8 cellular contexts compared by ENCODE assay signal in genomic region chr4:52861171-52861873, GRCh38. TPM values are rescaled to one million over a fixed set of nuclear protein-coding genes. Genes with fewer than 3 reads are reported as not detected.
DNase-seq lines count a peak whose midpoint lies in the region; ATAC-seq, FAIRE-seq and TF ChIP-seq lines count a peak whose summit lies in the region.

No MANE protein-coding gene starts in this region.

- 75% methylated on average over 26 of the region's 27 CpGs for WGBS in GM12878 (ENCODE audit: insufficient coverage, insufficient replicate concordance, low lambda C conversion rate, missing lambda C conversion rate)
- WGBS in lower leg skin, 2 donors, result 37 to 38% methylated on average over 26 to 27 of the region's 27 CpGs
- 14 to 63% methylated on average over 10 to 27 of the region's 27 CpGs for WGBS in transverse colon (ENCODE audit: low coverage in 1 of 2), 2 donors

- TF ChIP-seq RAD21 in GM12878 (IDR thresholded peaks at IDR 0.05; ENCODE audit: insufficient read depth, low read depth, low read length), result no peak

- H3K4me1 ChIP-seq in GM12878 (ENCODE audit: control insufficient read depth, insufficient read depth, low read length) (peaks cover 4% of the 10 kb centered on the region), transverse colon (peaks cover 4 to 14% (median 11%) of the 10 kb centered on the region in 4 donors)

- H3K27ac Mint-ChIP-seq in activated T-cell treated with anti-CD3 and anti-CD28 coated beads, Interleukin-2, amount 50 U/mL, for 24 hours, result no peak overlapping the region

- peaks cover 0 to 5% of the 10 kb centered on the region in 2 experiments; a peak in 2 of 4 replicates for H3K27me3 ChIP-seq in GM12878 (replicated peaks in 1 of 2; ENCODE audit: control insufficient read depth in 2 of 2, insufficient read depth in 2 of 2, low read length in 1 of 2)
- H3K27me3 ChIP-seq in transverse colon, result peaks cover 16% of the 10 kb centered on the region

- peak overlapping the region; percentile 84 for H2AFZ ChIP-seq in GM12878 (ENCODE audit: control insufficient read depth, low read depth, low read length)

- POLR2A ChIA-PET in GM12878 (lab: Charles Lee), result no interaction called here

- intact Hi-C loops in GM12878 (cut with micrococcal nuclease; ENCODE audit: unreplicated experiment) (loop anchor here (5.0 kb wide), 1 partner anchor 139 kb away; no protein-coding TSS in a partner anchor), lower leg skin (cut with DNase I; ENCODE audit: low total_unique reads) (no loop called here), transverse colon (cut with DNase I; ENCODE audit: low total_unique reads) (no loop called here)

- H3K36me3 ChIP-seq in GM12878 (ENCODE audit: control insufficient read depth in 2 of 2, insufficient read depth in 2 of 2, low read length in 1 of 2) (no peaks in the 10 kb centered on the region), transverse colon (no peaks in the 10 kb centered on the region)

- no peak overlapping the region; the same call in 1 of the 2 replicates for H3K9ac ChIP-seq in GM12878 (ENCODE audit: control insufficient read depth, insufficient read depth, low read length)

- DNase-seq in activated T-cell treated with anti-CD3 and anti-CD28 coated beads, Interleukin-2, amount 50 U/mL, for 24 hours, result no peak
- DNase-seq in activated T-cell treated with anti-CD3 and anti-CD28 coated beads for 4 hours, result no peak
- no peak for DNase-seq in GM12878 (ENCODE audit: low read depth, low spot score)
- no peak for DNase-seq in lower leg skin (ENCODE audit: low spot score in 2 of 2)
- no peak for DNase-seq in transverse colon
- no peak for DNase-seq in HCEC 1CT
- DNase-seq in NCI-H2081 treated with DMSO at 0.1 percent for 48 hours (lab: John Stamatoyannopoulos, UW), result no peak
- no peak for DNase-seq in dermis blood vessel endothelial cell

- no peak for ATAC-seq in GM12878

- H3K27me3 Mint-ChIP-seq in activated T-cell treated with anti-CD3 and anti-CD28 coated beads, Interleukin-2, amount 50 U/mL, for 24 hours, result peaks cover 54% of the 10 kb centered on the region

- BruUV-seq in GM12878 (replicated peaks; lab: Mats Ljungman, UMichigan), result no TSS peak

- no peaks in the 10 kb centered on the region for H3K36me3 Mint-ChIP-seq in activated T-cell treated with anti-CD3 and anti-CD28 coated beads, Interleukin-2, amount 50 U/mL, for 24 hours (ENCODE audit: low read depth)

- H3K27ac ChIP-seq in GM12878 (ENCODE audit: control insufficient read depth, insufficient read depth) (no peak overlapping the region), transverse colon (peak overlapping the region; percentile 36 to 55 (median 49))

- SMC1A ChIA-PET in GM12878 (lab: Charles Lee; ENCODE audit: uncharacterized antibody, unreplicated experiment), result interaction anchor here (0.8 to 1.4 kb wide), 2 partner anchors 14 to 49 kb away, joined by 3 read pairs; no protein-coding TSS in a partner anchor

- in situ Hi-C loops in GM12878 (cut with MboI), result no loop called here
- in situ Hi-C loops in transverse colon (cut with MboI; ENCODE audit: low pct_ligation_motif_present in 1 of 4, low pct_unique_long_range_greater_than_20kb in 1 of 4, low sequenced_read_pairs in 3 of 4), result no loop called here

- H3K9me3 ChIP-seq in GM12878 (replicated peaks; ENCODE audit: control insufficient read depth, insufficient read depth, low read length), result no peaks in the 10 kb centered on the region; the same call in 2 of the 3 replicates
- H3K9me3 ChIP-seq in transverse colon, result no peaks in the 10 kb centered on the region

- FAIRE-seq in GM12878 (lab: Jason Lieb, UNC), result no peak

- RAD21 ChIA-PET in GM12878 (lab: Charles Lee; ENCODE audit: unreplicated experiment), result no interaction called here

- TF ChIP-seq CTCF in GM12878 (IDR thresholded peaks at IDR 0.05 in 2 of 3, conservative IDR thresholded peaks at IDR 0.05 in 1 of 3; ENCODE audit: control insufficient read depth in 2 of 3, extremely low read depth in 1 of 3, insufficient read depth in 1 of 3, low read depth in 3 of 3, low read length in 3 of 3) (no peak), lower leg skin (IDR thresholded peaks at IDR 0.05) (no peak), transverse colon (IDR thresholded peaks at IDR 0.05) (no peak)

- TF ChIP-seq EP300 in GM12878 (IDR thresholded peaks at IDR 0.05; ENCODE audit: borderline replicate concordance in 1 of 2, control insufficient read depth in 1 of 2, low read depth in 2 of 2, low read length in 2 of 2) (no peak), transverse colon (IDR thresholded peaks at IDR 0.05; ENCODE audit: low read depth) (no peak)

- H3K4me3 Mint-ChIP-seq in activated T-cell treated with anti-CD3 and anti-CD28 coated beads, Interleukin-2, amount 50 U/mL, for 24 hours, result peak overlapping the region; percentile 62

- peak overlapping the region; percentile 72; the same call in 1 of the 2 replicates for H3K4me3 ChIP-seq in GM12878
- H3K4me3 ChIP-seq in lower leg skin (ENCODE audit: low read depth, poor library complexity, severe bottlenecking), result peak overlapping the region; percentile 47
- H3K4me3 ChIP-seq in transverse colon, result peak overlapping the region; percentile 39 to 72 (median 54)

- H3K9me3 Mint-ChIP-seq in activated T-cell treated with anti-CD3 and anti-CD28 coated beads, Interleukin-2, amount 50 U/mL, for 24 hours, result no peaks in the 10 kb centered on the region

- no peaks in the 10 kb centered on the region for H4K20me1 ChIP-seq in GM12878 (ENCODE audit: control insufficient read depth, insufficient read depth)

- peaks cover 15% of the 10 kb centered on the region for H3K4me1 Mint-ChIP-seq in activated T-cell treated with anti-CD3 and anti-CD28 coated beads, Interleukin-2, amount 50 U/mL, for 24 hours (ENCODE audit: low read depth)

- CTCF ChIA-PET in GM12878 (lab: Yijun Ruan, JAX), result interaction anchor here (0.7 kb wide), 1 partner anchor 197 kb away, joined by 6 read pairs; no protein-coding TSS in a partner anchor

- peak overlapping the region; percentile 97 for H3K4me2 ChIP-seq in GM12878 (ENCODE audit: control insufficient read depth, insufficient read depth)

- no peaks in the 10 kb centered on the region for H3K79me2 ChIP-seq in GM12878 (ENCODE audit: control insufficient read depth, insufficient read depth, low read length)

- no peak for TF ChIP-seq POLR2A in GM12878 (IDR thresholded peaks at IDR 0.05; ENCODE audit: low read depth, low read length)
- TF ChIP-seq POLR2A in lower leg skin (IDR thresholded peaks at IDR 0.05), result no peak
- no peak for TF ChIP-seq POLR2A in transverse colon (IDR thresholded peaks at IDR 0.05)

TF ChIP-seq in GM12878, 131 proteins besides CTCF, POLR2A, EP300 and RAD21:
- TF ChIP-seq SMAD1 (IDR thresholded peaks at IDR 0.05; ENCODE audit: low read depth, partially characterized antibody) (no peak), EED (IDR thresholded peaks at IDR 0.05; ENCODE audit: low read depth) (no peak), EZH2 (IDR thresholded peaks at IDR 0.05; ENCODE audit: borderline replicate concordance, control insufficient read depth, low read depth, low read length) (no peak), HDAC2 (IDR thresholded peaks at IDR 0.05) (no peak), CEBPZ (IDR thresholded peaks at IDR 0.05; ENCODE audit: low read depth, low read length) (no peak), STAT3 (IDR thresholded peaks at IDR 0.05; ENCODE audit: low read depth, low read length) (no peak), POLR2AphosphoS2 (IDR thresholded peaks at IDR 0.05; ENCODE audit: low read depth, low read length) (no peak), CREB1 (IDR thresholded peaks at IDR 0.05; ENCODE audit: low read depth) (no peak)
TF ChIP-seq in GM12878: peak in this region for 0.

RNA-seq across cellular contexts. Expression of gene RASL11B, which starts 0.8 kb away (rescaled TPM):
- 0.21 TPM in 1 of 2 replicates, not detected in the other for total RNA-seq in GM12878 (2013; cell fraction: nucleolus; rRNA removed)
- 0.06 TPM in 1 of 2 replicates, not detected in the other for total RNA-seq in GM12878 (2014; rRNA removed)
- not detected in 2 replicates for total RNA-seq in GM12878 (2014; rRNA removed; fragmentation: Illumina TruSeq; extraction: Trizol)
- total RNA-seq in GM12878 (2021), result not detected in 2 replicates
- not detected for polyA plus RNA-seq in GM12878 (2011; ENCODE audit: low read depth)
- not detected in 2 replicates for polyA plus RNA-seq in GM12878 (2011; rRNA removed)
- 0.03 TPM in 1 of 2 replicates, not detected in the other for polyA plus RNA-seq in GM12878 (2011; cell fraction: cytosol; rRNA removed)
- not detected in 2 replicates for polyA plus RNA-seq in GM12878 (2011; cell fraction: nucleus; rRNA removed)
- polyA plus RNA-seq in GM12878 (2012), result 0.15 TPM in 1 of 2 replicates, not detected in the other
- 0.21 TPM in 1 of 2 replicates, not detected in the other for polyA plus RNA-seq in GM12878 (2014; fragmentation: Illumina TruSeq; extraction: Trizol)
- under 1 TPM in 1 of 2 experiments, not detected in 1; 0.08 TPM for polyA plus RNA-seq in GM12878 (2014; fragmentation: Nextera tagmentation; extraction: Ambion mirVana)
- polyA plus RNA-seq in GM12878 (2014; rRNA removed), result 0.06 and 0.19 TPM in 2 replicates
- polyA plus RNA-seq in GM12878 (2016; fragmentation: Nextera tagmentation; extraction: Ambion mirVana), result under 1 TPM; 0.19 to 0.45 TPM
- not detected in 2 replicates for polyA minus RNA-seq in GM12878 (2011; rRNA and poly(A)+ RNA removed)
- polyA minus RNA-seq in GM12878 (2011; cell fraction: cytosol; rRNA and poly(A)+ RNA removed), result not detected in 2 replicates
- polyA minus RNA-seq in GM12878 (2011; cell fraction: nucleus; rRNA and poly(A)+ RNA removed), result not detected in 2 replicates
- 1 to 10 TPM in 3 of 4 donors, under 1 TPM in 1; 0.80 to 4.0 (median 2.3) TPM for total RNA-seq in lower leg skin
- under 1 TPM in 2 of 4 donors, not detected in 2; 0.55 to 0.64 TPM for total RNA-seq in transverse colon
- not detected in 2 replicates for total RNA-seq in dermis blood vessel endothelial cell
